Comparison of ENCODE assay signal across 18 cellular contexts in the genomic region with DNA sequence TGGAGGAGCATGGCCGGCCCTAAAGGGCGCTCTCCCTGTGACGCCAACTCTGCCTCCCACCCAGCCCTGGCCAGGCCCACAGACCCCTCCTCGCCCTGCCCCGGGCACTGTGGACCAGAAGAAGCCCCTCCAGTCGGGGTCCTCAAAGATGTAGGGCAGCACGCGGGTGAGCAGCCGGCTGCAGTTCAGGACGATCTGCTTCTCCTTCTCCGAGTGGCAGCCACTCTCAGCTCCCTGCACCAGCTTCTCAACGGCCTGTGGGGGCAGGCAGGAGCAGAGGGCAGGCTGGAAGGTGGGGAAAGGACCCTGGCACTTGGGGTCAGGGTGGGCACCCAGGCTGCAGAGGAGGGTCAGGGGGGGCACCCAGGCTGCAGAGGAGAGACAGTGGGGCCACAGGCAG. TPM values are rescaled to one million over a fixed set of nuclear protein-coding genes. Genes with fewer than 3 reads are reported as not detected.
A peak's percentile ranks its signal among the peaks of the same experiment; 100 is the strongest.
DNase-seq lines count a peak whose midpoint lies in the region; ATAC-seq and TF ChIP-seq lines count a peak whose summit lies in the region.
"Had no signal": no experiment of that assay in that cellular context is flagged by ENCODE, and none has a peak within 500 bp of the region (broad histone marks: within the 10 kb centered on the region; RNA-seq: fewer than 3 reads in every experiment).

No MANE protein-coding gene starts in this region.

- H3K27ac ChIP-seq in IMR-90 (ENCODE audit: insufficient read depth, low read length) (no peak overlapping the region), angular gyrus (ENCODE audit: low read depth, low read length) (peak overlapping the region; percentile 93), mesendoderm (ENCODE audit: low read depth, low read length) (no peak overlapping the region)
- H3K27ac ChIP-seq: skin epidermis, thyroid gland had no signal

- in situ Hi-C loops in G401 (cut with HindIII; ENCODE audit: low sequenced_read_pairs): no loop called here
- in situ Hi-C loops in IMR-90 (cut with MboI; ENCODE audit: low sequenced_read_pairs): loop anchor here (10.0 kb wide), 1 partner anchor 241 kb away; a partner anchor contains a TSS

- H2AK5ac ChIP-seq in IMR-90 (ENCODE audit: low read depth, low read length): no peak overlapping the region
- H2AK5ac ChIP-seq in mesendoderm (ENCODE audit: low read length): no peak overlapping the region

- dilution Hi-C loops in IMR-90 (cut with HindIII; ENCODE audit: low sequenced_read_pairs, unreplicated experiment): no loop called here

- no peak overlapping the region for H4K5ac ChIP-seq in IMR-90 (ENCODE audit: low read depth, low read length)
- H4K5ac ChIP-seq in mesendoderm (ENCODE audit: low read length): no peak overlapping the region

- H4K8ac ChIP-seq in IMR-90 (ENCODE audit: low read depth in 2 of 2, low read length in 2 of 2) (no peak overlapping the region), mesendoderm (ENCODE audit: low read depth, low read length) (no peak overlapping the region)

- H2BK15ac ChIP-seq in IMR-90 (ENCODE audit: low read depth, low read length) (no peak overlapping the region), mesendoderm (replicated peaks; ENCODE audit: low read depth) (no peak overlapping the region)

- H3K36me3 ChIP-seq in IMR-90 (ENCODE audit: control insufficient read depth, insufficient read depth, low read length) (no peaks in the 10 kb centered on the region), mesendoderm (ENCODE audit: control insufficient read depth, insufficient read depth, low read length) (no peaks in the 10 kb centered on the region)
- H3K36me3 ChIP-seq: thyroid gland had no signal

- H2BK20ac ChIP-seq in IMR-90 (ENCODE audit: low read depth, low read length): no peak overlapping the region

- no peaks in the 10 kb centered on the region for H3K79me1 ChIP-seq in IMR-90 (ENCODE audit: low read depth in 1 of 2, low read length in 2 of 2)
- no peaks in the 10 kb centered on the region for H3K79me1 ChIP-seq in mesendoderm (ENCODE audit: low read length)

- H2BK120ac ChIP-seq in IMR-90 (ENCODE audit: low read depth, low read length) (no peak overlapping the region), mesendoderm (ENCODE audit: low read depth, low read length) (no peak overlapping the region)

- H2BK5ac ChIP-seq in IMR-90 (ENCODE audit: low read depth, low read length, poor library complexity, severe bottlenecking): no peak overlapping the region
- no peak overlapping the region for H2BK5ac ChIP-seq in mesendoderm (ENCODE audit: low read length)

- no peak overlapping the region for H4K91ac ChIP-seq in IMR-90 (ENCODE audit: insufficient read depth, low read depth, low read length)

- no peak overlapping the region for H3K4me3 ChIP-seq in IMR-90 (ENCODE audit: insufficient read depth, low read depth, low read length)
- no peak overlapping the region for H3K4me3 ChIP-seq in mesendoderm (ENCODE audit: low read length)
- H3K4me3 ChIP-seq: skin epidermis, thyroid gland had no signal

- H3K9me1 ChIP-seq in IMR-90 (ENCODE audit: insufficient read depth, low read length): no peaks in the 10 kb centered on the region

- CTCF ChIA-PET in IMR-90 (lab: Yijun Ruan, JAX): interaction anchor here (0.6 to 1.0 kb wide), 2 partner anchors 48 to 71 kb away, joined by 3 read pairs; no protein-coding TSS in a partner anchor

- ATAC-seq in IMR-90 (ENCODE audit: low read depth) (no peak), HG02973 (IDR thresholded peaks at IDR 0.05; ENCODE audit: unreplicated experiment) (no peak)
- ATAC-seq: activated CD8-positive, alpha-beta T cell treated with anti-CD3 and anti-CD28 coated beads, Interleukin-2, amount 10 ng/mL, durations not matched to agents 7 days and 5 days; Panc1 had no signal

- POLR2A ChIA-PET in IMR-90 (lab: Charles Lee; ENCODE audit: unreplicated experiment): no interaction called here

- no peak overlapping the region for H3K9ac ChIP-seq in IMR-90 (ENCODE audit: low read depth, low read length)
- no peak overlapping the region for H3K9ac ChIP-seq in mesendoderm (ENCODE audit: low read length)

- no peaks in the 10 kb centered on the region for H4K20me1 ChIP-seq in IMR-90 (ENCODE audit: insufficient read depth, low read length)

- no peak overlapping the region for H3K14ac ChIP-seq in IMR-90 (replicated peaks; ENCODE audit: low read depth, low read length)

- peak overlapping the region; percentile 33 for H2AFZ ChIP-seq in IMR-90 (replicated peaks; ENCODE audit: low read length, poor library complexity)

- no peaks in the 10 kb centered on the region for H3K79me2 ChIP-seq in mesendoderm (ENCODE audit: control insufficient read depth, insufficient read depth, low read length)

- H3K9me3 ChIP-seq in IMR-90 (ENCODE audit: control insufficient read depth, insufficient read depth, low read length): no peaks in the 10 kb centered on the region
- H3K9me3 ChIP-seq: thyroid gland had no signal

- H3K23ac ChIP-seq in IMR-90 (ENCODE audit: low read depth, low read length) (no peak overlapping the region), mesendoderm (ENCODE audit: low read length) (no peak overlapping the region)

- H3K18ac ChIP-seq in IMR-90 (ENCODE audit: low read depth, low read length) (no peak overlapping the region), mesendoderm (ENCODE audit: low read length) (no peak overlapping the region)

- no peak overlapping the region for H2AK9ac ChIP-seq in IMR-90 (replicated peaks; ENCODE audit: low read depth, low read length, poor library complexity)

- no TSS peak for BruUV-seq in IMR-90 (replicated peaks; lab: Mats Ljungman, UMichigan)

- DNase-seq in G401 (ENCODE audit: low spot score) (peak; percentile 35), IMR-90 (no peak), mesendoderm (peak; percentile 23), GM19238 (ENCODE audit: insufficient read length, low spot score) (no peak), NCI-H2171 (lab: John Stamatoyannopoulos, UW) (no peak), NCI-H69 (lab: John Stamatoyannopoulos, UW) (no peak)
- DNase-seq: activated CD8-positive, alpha-beta T cell treated with anti-CD3 and anti-CD28 coated beads, Interleukin-2, amount 10 ng/mL, durations not matched to agents 7 days and 5 days; DMS79; foreskin melanocyte; NCI-H2029 treated with DMSO at 0.1 percent for 48 hours; thyroid gland had no signal

- TF ChIP-seq RAD21 in IMR-90 (IDR thresholded peaks at IDR 0.05; ENCODE audit: low read length): no peak

- H3K27me3 ChIP-seq in IMR-90 (ENCODE audit: control insufficient read depth, insufficient read depth, low read length) (peaks cover 7% of the 10 kb centered on the region), mesendoderm (ENCODE audit: insufficient read depth, low read length, poor library complexity) (no peaks in the 10 kb centered on the region)
- H3K27me3 ChIP-seq: thyroid gland had no signal

- no peak for TF ChIP-seq POLR2A in IMR-90 (IDR thresholded peaks at IDR 0.05; ENCODE audit: low read depth, low read length)

- H3K56ac ChIP-seq in IMR-90 (ENCODE audit: extremely low read depth, insufficient read depth, low read length): no peak overlapping the region
- no peak overlapping the region for H3K56ac ChIP-seq in mesendoderm (ENCODE audit: low read length)

- TF ChIP-seq CTCF in IMR-90 (conservative IDR thresholded peaks at IDR 0.05; ENCODE audit: low read depth, low read length): peak; percentile 10; the same call in 1 of the 2 replicates

- intact Hi-C loops in IMR-90 (cut with micrococcal nuclease): loop anchor here (5.0 kb wide), 1 partner anchor 84 kb away; a partner anchor contains a TSS

- no peak overlapping the region for H3K4ac ChIP-seq in IMR-90 (ENCODE audit: low read depth, low read length)
- H3K4ac ChIP-seq in mesendoderm (ENCODE audit: low read depth, low read length): no peak overlapping the region

- 51% methylated on average over 10 of the region's 12 CpGs; no CpG with 5 or more reads in 1 of the 2 experiments for WGBS in IMR-90 (ENCODE audit: extremely low coverage in 2 of 2, insufficient read length in 1 of 2), 2 experiments
- no CpG with 5 or more reads among the region's 12 CpGs for WGBS in mesendoderm (ENCODE audit: extremely low coverage, insufficient coverage, low lambda C conversion rate)

- 0 out of 2 replicates have a peak, but pooled peaks cover 1% of the 10 kb centered on the region for H3K4me1 ChIP-seq in IMR-90 (ENCODE audit: control insufficient read depth, insufficient read depth, low read length)
- H3K4me1 ChIP-seq in mesendoderm (ENCODE audit: control insufficient read depth, low read depth, low read length): peaks cover 3% of the 10 kb centered on the region

- H3K4me2 ChIP-seq in IMR-90 (ENCODE audit: low read depth, low read length): no peak overlapping the region
- H3K4me2 ChIP-seq in mesendoderm (ENCODE audit: low read length): no peak overlapping the region

RNA-seq across cellular contexts. Expression of a gene that starts 8.9 kb away (rescaled TPM):
- 2.1 and 4.7 TPM in 2 replicates for total RNA-seq in G401 (2014; rRNA removed; shearing (Covaris generic))
- total RNA-seq in IMR-90 (2012; rRNA removed): 0.18 and 0.56 TPM in 2 replicates
- 1.7 and 2.7 TPM in 2 replicates for polyA plus RNA-seq in IMR-90 (2012; rRNA removed)
- polyA plus RNA-seq in IMR-90 (2012; cell fraction: cytosol; rRNA removed): 0.27 and 2.5 TPM in 2 replicates
- 6.8 and 10.5 TPM in 2 replicates for polyA plus RNA-seq in IMR-90 (2012; cell fraction: nucleus; rRNA removed; ENCODE audit: low replicate concordance)
- 5.3 TPM for polyA plus RNA-seq in mesendoderm (2013, experiment 1 of 2)
- 5.6 TPM for polyA plus RNA-seq in mesendoderm (2013, experiment 2 of 2)

RNA-seq across cellular contexts. Expression of a gene that starts 23.8 kb away (rescaled TPM):
- 21.8 and 24.4 TPM in 2 replicates for total RNA-seq in G401 (2014; rRNA removed; shearing (Covaris generic))
- 5.6 and 5.7 TPM in 2 replicates for total RNA-seq in IMR-90 (2012; rRNA removed)
- polyA plus RNA-seq in IMR-90 (2012; rRNA removed): 18.9 and 23.2 TPM in 2 replicates
- polyA plus RNA-seq in IMR-90 (2012; cell fraction: cytosol; rRNA removed): 14.2 and 21.1 TPM in 2 replicates
- polyA plus RNA-seq in IMR-90 (2012; cell fraction: nucleus; rRNA removed; ENCODE audit: low replicate concordance): 12.6 and 30.3 TPM in 2 replicates
- 32.5 TPM for polyA plus RNA-seq in mesendoderm (2013, experiment 1 of 2)
- 31.7 TPM for polyA plus RNA-seq in mesendoderm (2013, experiment 2 of 2)

RNA-seq across cellular contexts. Expression of a gene that starts 28.0 kb away (rescaled TPM):
- not detected in 2 replicates for total RNA-seq in G401 (2014; rRNA removed; shearing (Covaris generic))
- not detected in 2 replicates for total RNA-seq in IMR-90 (2012; rRNA removed)
- not detected in 2 replicates for polyA plus RNA-seq in IMR-90 (2012; rRNA removed)
- not detected in 2 replicates for polyA plus RNA-seq in IMR-90 (2012; cell fraction: cytosol; rRNA removed)
- not detected in 2 replicates for polyA plus RNA-seq in IMR-90 (2012; cell fraction: nucleus; rRNA removed; ENCODE audit: low replicate concordance)
- polyA plus RNA-seq in mesendoderm (2013, experiment 1 of 2): not detected
- not detected for polyA plus RNA-seq in mesendoderm (2013, experiment 2 of 2)
- total RNA-seq: activated CD8-positive, alpha-beta T cell treated with anti-CD3 and anti-CD28 coated beads, Interleukin-2, amount 10 ng/mL, durations not matched to agents 7 days and 5 days; liver; M059J; myocyte; thyroid gland had no signal
- polyA plus RNA-seq: liver had no signal

RNA-seq across cellular contexts. Expression of a gene that starts 39.6 kb away (rescaled TPM):
- not detected in 2 replicates for total RNA-seq in G401 (2014; rRNA removed; shearing (Covaris generic))
- total RNA-seq in IMR-90 (2012; rRNA removed): not detected in 2 replicates
- polyA plus RNA-seq in IMR-90 (2012; rRNA removed): not detected in 2 replicates
- not detected in 2 replicates for polyA plus RNA-seq in IMR-90 (2012; cell fraction: cytosol; rRNA removed)
- polyA plus RNA-seq in IMR-90 (2012; cell fraction: nucleus; rRNA removed; ENCODE audit: low replicate concordance): not detected in 2 replicates
- polyA plus RNA-seq in mesendoderm (2013, experiment 1 of 2): not detected
- polyA plus RNA-seq in mesendoderm (2013, experiment 2 of 2): not detected
- total RNA-seq: activated CD8-positive, alpha-beta T cell treated with anti-CD3 and anti-CD28 coated beads, Interleukin-2, amount 10 ng/mL, durations not matched to agents 7 days and 5 days; liver; M059J; myocyte; thyroid gland had no signal
- polyA plus RNA-seq: liver had no signal

RNA-seq across cellular contexts. Expression of a gene that starts 40.6 kb away (rescaled TPM):
- 1.4 and 1.9 TPM in 2 replicates for total RNA-seq in G401 (2014; rRNA removed; shearing (Covaris generic))
- not detected in 2 replicates for total RNA-seq in IMR-90 (2012; rRNA removed)
- not detected in 2 replicates for polyA plus RNA-seq in IMR-90 (2012; rRNA removed)
- polyA plus RNA-seq in IMR-90 (2012; cell fraction: cytosol; rRNA removed): 0.01 TPM in 1 of 2 replicates, not detected in the other
- not detected in 2 replicates for polyA plus RNA-seq in IMR-90 (2012; cell fraction: nucleus; rRNA removed; ENCODE audit: low replicate concordance)
- polyA plus RNA-seq in mesendoderm (2013, experiment 1 of 2): 0.14 TPM
- polyA plus RNA-seq in mesendoderm (2013, experiment 2 of 2): 0.21 TPM
- total RNA-seq: activated CD8-positive, alpha-beta T cell treated with anti-CD3 and anti-CD28 coated beads, Interleukin-2, amount 10 ng/mL, durations not matched to agents 7 days and 5 days; M059J; myocyte; thyroid gland had no signal
- polyA plus RNA-seq: liver had no signal

Comparison
In these comparisons a context has a peak if more than half of its experiments do, and no peak if none do; other contexts are left out.
1. DNase-seq: peak in G401 (single experiment) and mesendoderm (single experiment); none in IMR-90 (single experiment), GM19238 (single experiment), NCI-H2171 (single experiment) and NCI-H69 (single experiment).